7 cellular contexts compared by ENCODE assay signal in the genomic region with DNA sequence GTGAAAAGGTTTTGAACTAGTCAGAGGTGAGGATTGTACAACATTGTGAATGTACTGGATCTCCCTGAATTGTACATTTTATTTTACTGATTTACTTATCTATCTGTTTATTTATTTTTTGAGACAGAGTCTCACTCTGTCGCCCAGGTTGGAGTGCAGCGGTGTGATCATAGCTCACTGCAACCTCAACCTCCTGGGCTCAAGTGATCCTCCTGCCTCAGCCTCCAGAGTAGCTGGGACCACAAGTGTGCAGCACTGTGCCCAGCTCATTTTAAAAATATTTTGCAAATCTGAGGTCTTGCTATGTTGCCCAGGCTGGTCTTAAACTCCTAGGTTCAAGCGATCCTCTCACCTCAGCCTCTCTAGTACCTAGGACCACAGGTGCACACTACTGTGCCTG. TPM values are rescaled to one million over a fixed set of nuclear protein-coding genes. Genes with fewer than 3 reads are reported as not detected.
DNase-seq lines count a peak whose midpoint lies in the region; FAIRE-seq and TF ChIP-seq lines count a peak whose summit lies in the region.
"Not testable (repeated sequence)": the region's sequence is repeated elsewhere in the genome, so short reads cannot be mapped to it uniquely, and the experiment has no call there.

No MANE protein-coding gene starts in this region.

- peak overlapping the region; percentile 74 for H3K4me2 ChIP-seq in PC-9
- not testable (repeated sequence) for H3K4me2 ChIP-seq in astrocyte (ENCODE audit: low read length)

- TF ChIP-seq EP300 in stomach (IDR thresholded peaks at IDR 0.05) = not testable (repeated sequence)

- H3K27ac ChIP-seq in ACC112 (ENCODE audit: low read depth, low read length) (peak overlapping the region; percentile 80; the same call in 1 of the 2 replicates), PC-9 (peak overlapping the region; percentile 95), epithelial cell of prostate (peak overlapping the region; percentile 94), liver (ENCODE audit: low read depth in 1 of 2, low read length in 2 of 2) (peak overlapping the region; percentile 97 to 100), stomach (peak overlapping the region in 3 of 5 donors; percentile 81 to 92 (median 83))
- not testable (repeated sequence) for H3K27ac ChIP-seq in astrocyte (ENCODE audit: low read depth, low read length)

- not testable (repeated sequence) for FAIRE-seq in astrocyte (lab: Jason Lieb, UNC)

- H3K27me3 ChIP-seq in ACC112 (ENCODE audit: insufficient read depth, low read length); PC-9 (ENCODE audit: insufficient read depth, low read depth); astrocyte (ENCODE audit: insufficient read depth, low read length); liver (ENCODE audit: control insufficient read depth in 4 of 4, insufficient read depth in 4 of 4, low read length in 3 of 4): not testable (repeated sequence)
- peaks cover 0 to 19% (median 0%) of the 10 kb centered on the region in 3 donors for H3K27me3 ChIP-seq in stomach

- CTCF ChIA-PET in PC-9 (lab: Charles Lee) = interaction anchor here (0.6 kb wide), 1 partner anchor 434 kb away, joined by 3 read pairs; no protein-coding TSS in a partner anchor

- intact Hi-C loops in PC-9 (cut with micrococcal nuclease; ENCODE audit: unreplicated experiment) = loop anchor here (1.0 to 2.0 kb wide), 2 partner anchors 19 to 65 kb away; a partner anchor contains a TSS
- intact Hi-C loops in stomach (cut with DNase I; ENCODE audit: low total_unique reads) = not testable (repeated sequence)

- not testable (repeated sequence) for H3K79me2 ChIP-seq in ACC112 (ENCODE audit: control insufficient read depth, insufficient read depth, low read length, unreplicated experiment); PC-9 (ENCODE audit: low read depth); astrocyte (ENCODE audit: insufficient read depth, low read length)

- peaks cover 40% of the 10 kb centered on the region for H3F3A ChIP-seq in PC-9 (ENCODE audit: insufficient read depth, low read depth)

- H3K27ac Mint-ChIP-seq in HFFc6 (peak overlapping the region; percentile 40), astrocyte (ENCODE audit: unreplicated experiment) (peak overlapping the region; percentile 58)

- not testable (repeated sequence) for TF ChIP-seq POLR2A in stomach (IDR thresholded peaks at IDR 0.05)

- not testable (repeated sequence) for H4K20me1 ChIP-seq in PC-9 (ENCODE audit: insufficient read depth); astrocyte (ENCODE audit: insufficient read depth, low read length)

- not testable (repeated sequence) for H3K27me3 Mint-ChIP-seq in HFFc6 (ENCODE audit: insufficient read depth); astrocyte (ENCODE audit: low read depth, unreplicated experiment)

- TF ChIP-seq RAD21 in liver (IDR thresholded peaks at IDR 0.05) = not testable (repeated sequence)

- DNase-seq in HFFc6; PC-9; astrocyte (ENCODE audit: low read depth); epithelial cell of prostate (ENCODE audit: low read depth, low spot score); stomach: not testable (repeated sequence)

- not testable (repeated sequence) for H3K4me3 ChIP-seq in ACC112 (ENCODE audit: low read depth, low read length); PC-9; astrocyte (ENCODE audit: insufficient read depth, low read depth, low read length); stomach
- H3K4me3 ChIP-seq in liver (ENCODE audit: low read depth in 1 of 3, low read length in 3 of 3) = peak overlapping the region in 2 of 3 donors; percentile 33 to 39

- not testable (repeated sequence) for H3K9me2 ChIP-seq in PC-9 (ENCODE audit: insufficient read depth)

- not testable (repeated sequence) for TF ChIP-seq CTCF in HFFc6 (IDR thresholded peaks at IDR 0.05); PC-9 (conservative IDR thresholded peaks at IDR 0.05); astrocyte (IDR thresholded peaks at IDR 0.05; ENCODE audit: insufficient read depth, low read depth, low read length); liver (IDR thresholded peaks at IDR 0.05; ENCODE audit: low read depth, low read length, missing input control); stomach (IDR thresholded peaks at IDR 0.05)

- H3K36me3 Mint-ChIP-seq in HFFc6 (ENCODE audit: low read depth); astrocyte (ENCODE audit: low read depth, unreplicated experiment): not testable (repeated sequence)

- H3K9me3 Mint-ChIP-seq in HFFc6; astrocyte (ENCODE audit: unreplicated experiment): not testable (repeated sequence)

- H2AFZ ChIP-seq in ACC112 (ENCODE audit: low read length, unreplicated experiment); PC-9; astrocyte (ENCODE audit: low read depth, low read length): not testable (repeated sequence)

- not testable (repeated sequence) for H3K9me3 ChIP-seq in PC-9 (ENCODE audit: insufficient read depth, low read depth); astrocyte (ENCODE audit: insufficient read depth, low read depth, low read length); liver (ENCODE audit: control insufficient read depth in 4 of 4, low read length in 3 of 4); stomach

- H3K9ac ChIP-seq in astrocyte (ENCODE audit: low read length) = not testable (repeated sequence)
- peak overlapping the region in 1 of 2 donors; percentile 86 for H3K9ac ChIP-seq in liver (ENCODE audit: low read depth in 1 of 2, low read length in 2 of 2)

- H3K4me1 ChIP-seq in ACC112 (ENCODE audit: control insufficient read depth, insufficient read depth, low read length, unreplicated experiment) (peaks cover 22% of the 10 kb centered on the region), PC-9 (replicated peaks; ENCODE audit: insufficient read depth) (peaks cover 48% of the 10 kb centered on the region), astrocyte (ENCODE audit: insufficient read depth, low read length) (peaks cover 17% of the 10 kb centered on the region), liver (ENCODE audit: control insufficient read depth in 4 of 4, insufficient read depth in 4 of 4, low read length in 3 of 4) (peaks cover 4 to 15% (median 14%) of the 10 kb centered on the region in 4 donors), stomach (peaks cover 14 to 25% (median 15%) of the 10 kb centered on the region in 4 donors)

- not testable (repeated sequence) for BruUV-seq in PC-9 (replicated peaks; lab: Mats Ljungman, UMichigan)

- POLR2A ChIA-PET in PC-9 (lab: Charles Lee; ENCODE audit: unreplicated experiment) = interaction anchor here (0.6 kb wide), 1 partner anchor 191 kb away, joined by 3 read pairs; no protein-coding TSS in a partner anchor

- not testable (repeated sequence) for H3K36me3 ChIP-seq in ACC112 (ENCODE audit: insufficient read depth, low read length); PC-9 (ENCODE audit: low read depth); astrocyte (ENCODE audit: insufficient read depth, low read length); liver (ENCODE audit: control insufficient read depth in 4 of 4, insufficient read depth in 3 of 4, low read depth in 1 of 4, low read length in 3 of 4); stomach

- peaks cover 34% of the 10 kb centered on the region for H3K4me1 Mint-ChIP-seq in HFFc6 (ENCODE audit: low read depth)
- H3K4me1 Mint-ChIP-seq in astrocyte (ENCODE audit: low read depth, unreplicated experiment) = not testable (repeated sequence)

- 72% methylated on average over 3 of the region's 3 CpGs for WGBS in liver
- 70 to 89% (median 79%) methylated on average over 3 of the region's 3 CpGs for WGBS in stomach, 5 donors

- H3K4me3 Mint-ChIP-seq in HFFc6; astrocyte (ENCODE audit: unreplicated experiment): not testable (repeated sequence)

RNA-seq across cellular contexts. Expression of a gene that starts 19.1 kb away (rescaled TPM):
- 10 to 100 TPM; 12.9 to 17.5 (median 14.2) TPM for total RNA-seq in HFFc6 (2021; fragmentation: NEBNext Ultra II Directional; extraction: Animal tissue kit (Norgen Biotek cat#: 25700))
- 89.4 and 102 TPM in 2 replicates for total RNA-seq in PC-9 (2021)
- total RNA-seq in astrocyte = 20.4 and 21.6 TPM in 2 replicates
- 1 to 10 TPM; 5.4 to 8.6 TPM for total RNA-seq in liver
- polyA plus RNA-seq in liver = 1 to 10 TPM; 8.7 to 8.9 TPM
- total RNA-seq in stomach = 10 to 100 TPM; 20.6 to 78.2 (median 62.9) TPM
- 10 to 100 TPM; 26.1 to 46.9 (median 28.1) TPM for polyA plus RNA-seq in stomach
